In the genomic region with DNA sequence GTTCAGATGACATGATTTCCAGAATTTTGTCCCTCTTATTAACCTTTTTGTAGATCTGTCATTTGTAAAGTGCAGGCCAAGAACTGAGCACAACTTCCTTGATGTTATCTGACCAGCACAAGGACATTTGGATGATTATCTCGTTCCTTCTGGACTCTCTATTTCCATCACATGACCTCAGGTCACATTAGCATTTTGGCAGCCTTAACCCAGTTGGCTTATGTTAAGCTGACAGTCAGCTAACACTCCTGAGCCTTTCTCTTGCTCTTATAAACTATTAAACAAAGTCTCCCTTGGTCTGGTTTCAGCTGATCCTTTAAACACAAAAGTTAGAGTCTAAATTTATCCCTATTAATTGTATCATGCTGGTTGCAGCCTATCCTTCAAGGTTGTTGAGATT, we compare ENCODE assay signal across 32 cellular contexts.
A peak's percentile ranks its signal among the peaks of the same experiment; 100 is the strongest.
DNase-seq lines count a peak whose midpoint lies in the region; ATAC-seq, FAIRE-seq and TF ChIP-seq lines count a peak whose summit lies in the region.
"Had no signal": no experiment of that assay in that cellular context is flagged by ENCODE, and none has a peak within 500 bp of the region (broad histone marks: within the 10 kb centered on the region; RNA-seq: fewer than 3 reads in every experiment).

No MANE protein-coding gene starts in this region.

- H3K27ac ChIP-seq in liver (ENCODE audit: low read depth in 1 of 2, low read length in 2 of 2) (no peak overlapping the region), HepG2 (ENCODE audit: extremely low read length, insufficient read depth, low read length) (no peak overlapping the region), breast epithelium (no peak overlapping the region)
- H3K27ac ChIP-seq: colonic mucosa, epithelial cell of prostate, HL-60, KMS-11, skin epidermis had no signal

- POLR2A ChIA-PET in HepG2 (lab: Yijun Ruan, JAX) = no interaction called here

- H3K79me2 ChIP-seq in HepG2 (ENCODE audit: insufficient read depth, low read length) = no peaks in the 10 kb centered on the region

- CTCF ChIA-PET in HepG2 (lab: Yijun Ruan, JAX; ENCODE audit: low intra/inter-chr PET ratio, low total read pairs) = no interaction called here

- in situ Hi-C loops in HepG2 (cut with HindIII; ENCODE audit: extremely low pct_ligation_motif_present, low pct_unique_long_range_greater_than_20kb) = no loop called here

- H3K4me1 ChIP-seq in liver (ENCODE audit: control insufficient read depth in 4 of 4, insufficient read depth in 4 of 4, low read length in 3 of 4) = no peaks in the 10 kb centered on the region
- no peaks in the 10 kb centered on the region for H3K4me1 ChIP-seq in HepG2 (ENCODE audit: insufficient read depth, low read length)
- no peaks in the 10 kb centered on the region for H3K4me1 ChIP-seq in breast epithelium
- H3K4me1 ChIP-seq: colonic mucosa had no signal

- H3K4me2 ChIP-seq in HepG2 (ENCODE audit: low read depth, low read length) = no peak overlapping the region
- H3K4me2 ChIP-seq: KMS-11 had no signal

- no peaks in the 10 kb centered on the region for H4K20me1 ChIP-seq in HepG2 (ENCODE audit: insufficient read depth, low read length)

- no peak overlapping the region for H3K4me3 ChIP-seq in liver (ENCODE audit: low read depth in 1 of 3, low read length in 3 of 3)
- H3K4me3 ChIP-seq in HepG2 (replicated peaks in 1 of 3; ENCODE audit: insufficient read depth in 1 of 3, low read depth in 2 of 3, low read length in 3 of 3) = no peak overlapping the region
- H3K4me3 ChIP-seq in breast epithelium = no peak overlapping the region
- H3K4me3 ChIP-seq: colonic mucosa, lung, skin epidermis had no signal

- BruUV-seq in HepG2 (replicated peaks; lab: Mats Ljungman, UMichigan) = no TSS peak

- H3K9ac ChIP-seq in liver (ENCODE audit: low read depth in 1 of 2, low read length in 2 of 2) (no peak overlapping the region), HepG2 (ENCODE audit: insufficient read depth, low read depth, low read length) (no peak overlapping the region)
- H3K9ac ChIP-seq: KMS-11 had no signal

- ATAC-seq in HepG2 (no peak), SK-N-SH treated with all-trans-retinoic acid at 6 μM for 48 hours (no peak), GM18858 (IDR thresholded peaks at IDR 0.05; ENCODE audit: unreplicated experiment) (no peak)
- ATAC-seq: natural killer cell; Panc1; stimulated activated naive B cell treated with anti-CD40 and anti-IgM and Interleukin-4, amounts not matched to agents 10 μg/mL and 1 μg/mL and 100 μg/mL, for 72 hours had no signal

- intact Hi-C loops in HepG2 (cut with micrococcal nuclease; ENCODE audit: unreplicated experiment) (no loop called here), breast epithelium (cut with DNase I; ENCODE audit: low total_unique reads) (no loop called here)

- TF ChIP-seq EP300 in HepG2 (IDR thresholded peaks at IDR 0.05; ENCODE audit: low read depth in 2 of 2, low read length in 2 of 2) = no peak
- no peak for TF ChIP-seq EP300 in HepG2 (CRISPR knock-in tag; IDR thresholded peaks at IDR 0.05; ENCODE audit: borderline replicate concordance)

- H3K36me3 ChIP-seq in liver (ENCODE audit: control insufficient read depth in 4 of 4, insufficient read depth in 3 of 4, low read depth in 1 of 4, low read length in 3 of 4) (no peaks in the 10 kb centered on the region), HepG2 (replicated peaks in 1 of 2; ENCODE audit: control insufficient read depth in 1 of 2, insufficient read depth in 2 of 2, low read length in 2 of 2) (no peaks in the 10 kb centered on the region), breast epithelium (no peaks in the 10 kb centered on the region)
- H3K36me3 ChIP-seq: colonic mucosa had no signal

- WGBS in liver = 29% methylated on average over 1 of the region's 1 CpG
- 0% methylated on average over 1 of the region's 1 CpG for WGBS in HepG2 (ENCODE audit: low lambda C conversion rate)

- H2AFZ ChIP-seq in HepG2 (ENCODE audit: low read length) = no peak overlapping the region

- DNase-seq in HepG2 (ENCODE audit: low spot score) = no peak
- DNase-seq in foreskin melanocyte = peak; percentile 4
- DNase-seq in left kidney (ENCODE audit: low read depth, low spot score) = peak; percentile 15
- DNase-seq in breast epithelium (ENCODE audit: low spot score in 2 of 2) = no peak
- no peak for DNase-seq in cortex of kidney (lab: John Stamatoyannopoulos, UW)
- DNase-seq: activated CD4-positive, alpha-beta T cell treated with anti-CD3 and anti-CD28 coated beads for 48 hours; activated naive CD4-positive, alpha-beta T cell treated with anti-CD3 and anti-CD28 coated beads, Interleukin-2, amount 50 U/mL, for 16 hours; amniotic stem cell; colonic mucosa; effector memory CD4-positive, alpha-beta T cell; glutamatergic neuron; islet precursor cell; natural killer cell; NCI-H1417; NCI-H2081; NCI-H524 treated with DMSO at 0.1 percent for 48 hours; occipital lobe; SIG-M5; stimulated activated naive B cell treated with anti-CD40 and anti-IgM and Interleukin-4, amounts not matched to agents 10 μg/mL and 1 μg/mL and 100 μg/mL, for 72 hours; substantia nigra; SW 1271 had no signal

- no peaks in the 10 kb centered on the region for H3K27me3 ChIP-seq in liver (ENCODE audit: control insufficient read depth in 4 of 4, insufficient read depth in 4 of 4, low read length in 3 of 4)
- no peaks in the 10 kb centered on the region for H3K27me3 ChIP-seq in HepG2 (ENCODE audit: control insufficient read depth in 1 of 2, insufficient read depth in 2 of 2, low read length in 2 of 2)
- no peaks in the 10 kb centered on the region for H3K27me3 ChIP-seq in breast epithelium
- H3K27me3 ChIP-seq: colonic mucosa had no signal

- H3K9me3 ChIP-seq in liver (ENCODE audit: control insufficient read depth in 4 of 4, low read length in 3 of 4) (no peaks in the 10 kb centered on the region), HepG2 (ENCODE audit: low read length) (no peaks in the 10 kb centered on the region), breast epithelium (no peaks in the 10 kb centered on the region)
- H3K9me3 ChIP-seq: colonic mucosa had no signal

- TF ChIP-seq POLR2A in HepG2 (IDR thresholded peaks at IDR 0.05; ENCODE audit: insufficient read depth in 1 of 2, low read depth in 2 of 2, low read length in 2 of 2) = no peak
- TF ChIP-seq POLR2A in breast epithelium (IDR thresholded peaks at IDR 0.05) = no peak

- TF ChIP-seq CTCF in liver (IDR thresholded peaks at IDR 0.05; ENCODE audit: low read depth, low read length, missing input control) (no peak), HepG2 (CRISPR knock-in tag; IDR thresholded peaks at IDR 0.05) (no peak), breast epithelium (IDR thresholded peaks at IDR 0.05) (no peak)

- TF ChIP-seq RAD21 in liver (IDR thresholded peaks at IDR 0.05) (no peak), HepG2 (CRISPR knock-in tag; IDR thresholded peaks at IDR 0.05) (no peak)

- FAIRE-seq in HepG2 (lab: Jason Lieb, UNC) = no peak
- FAIRE-seq: A204.1, bronchial epithelial cell had no signal

TF ChIP-seq in liver, 16 proteins besides CTCF, POLR2A, EP300 and RAD21:
- TF ChIP-seq SP1 (IDR thresholded peaks at IDR 0.05) (no peak), TAF1 (conservative IDR thresholded peaks at IDR 0.05) (no peak), NR2F2 (IDR thresholded peaks at IDR 0.05) (peak; percentile 35)

TF ChIP-seq in HepG2, 621 proteins besides CTCF, POLR2A, EP300 and RAD21:
- no peak for TF ChIP-seq KAT2B (IDR thresholded peaks at IDR 0.05; ENCODE audit: borderline replicate concordance, low read depth, low read length)
- TF ChIP-seq MAFG (CRISPR knock-in tag; IDR thresholded peaks at IDR 0.05) = no peak
- TF ChIP-seq PAX8 (CRISPR knock-in tag; IDR thresholded peaks at IDR 0.05; ENCODE audit: borderline replicate concordance) = no peak
- no peak for TF ChIP-seq ZNF570 (CRISPR knock-in tag; IDR thresholded peaks at IDR 0.05; ENCODE audit: borderline replicate concordance)
TF ChIP-seq in HepG2: peak in this region for 0.

TF ChIP-seq in SK-N-SH treated with all-trans-retinoic acid at 6 μM for 48 hours, 23 proteins besides CTCF, POLR2A, EP300 and RAD21:
- TF ChIP-seq ZC3H10 (CRISPR knock-in tag; IDR thresholded peaks at IDR 0.05) (no peak), CSDC2 (CRISPR knock-in tag; IDR thresholded peaks at IDR 0.05) (no peak), ESRRG (CRISPR knock-in tag; IDR thresholded peaks at IDR 0.05) (no peak), ZNF70 (CRISPR knock-in tag; IDR thresholded peaks at IDR 0.05) (no peak), CSRNP3 (CRISPR knock-in tag; IDR thresholded peaks at IDR 0.05) (no peak), SNAI2 (CRISPR knock-in tag; IDR thresholded peaks at IDR 0.05) (no peak), PPARA (CRISPR knock-in tag; IDR thresholded peaks at IDR 0.05; ENCODE audit: borderline replicate concordance) (no peak), OSR1 (CRISPR knock-in tag; IDR thresholded peaks at IDR 0.05) (no peak), TCF4 (CRISPR knock-in tag; IDR thresholded peaks at IDR 0.05; ENCODE audit: borderline replicate concordance) (no peak)
- TF ChIP-seq, protein P1, sequence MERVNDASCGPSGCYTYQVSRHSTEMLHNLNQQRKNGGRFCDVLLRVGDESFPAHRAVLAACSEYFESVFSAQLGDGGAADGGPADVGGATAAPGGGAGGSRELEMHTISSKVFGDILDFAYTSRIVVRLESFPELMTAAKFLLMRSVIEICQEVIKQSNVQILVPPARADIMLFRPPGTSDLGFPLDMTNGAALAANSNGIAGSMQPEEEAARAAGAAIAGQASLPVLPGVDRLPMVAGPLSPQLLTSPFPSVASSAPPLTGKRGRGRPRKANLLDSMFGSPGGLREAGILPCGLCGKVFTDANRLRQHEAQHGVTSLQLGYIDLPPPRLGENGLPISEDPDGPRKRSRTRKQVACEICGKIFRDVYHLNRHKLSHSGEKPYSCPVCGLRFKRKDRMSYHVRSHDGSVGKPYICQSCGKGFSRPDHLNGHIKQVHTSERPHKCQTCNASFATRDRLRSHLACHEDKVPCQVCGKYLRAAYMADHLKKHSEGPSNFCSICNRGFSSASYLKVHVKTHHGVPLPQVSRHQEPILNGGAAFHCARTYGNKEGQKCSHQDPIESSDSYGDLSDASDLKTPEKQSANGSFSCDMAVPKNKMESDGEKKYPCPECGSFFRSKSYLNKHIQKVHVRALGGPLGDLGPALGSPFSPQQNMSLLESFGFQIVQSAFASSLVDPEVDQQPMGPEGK (CRISPR knock-in tag; IDR thresholded peaks at IDR 0.05; ENCODE audit: borderline replicate concordance) = no peak

Comparison
In these comparisons a context has a peak if more than half of its experiments do, and no peak if none do; other contexts are left out.
1. DNase-seq: peak in foreskin melanocyte (single experiment) and left kidney (single experiment); none in HepG2 (single experiment), breast epithelium (0 of 2) and cortex of kidney (single experiment).